31 cellular contexts compared by ENCODE assay signal in the genomic region with DNA sequence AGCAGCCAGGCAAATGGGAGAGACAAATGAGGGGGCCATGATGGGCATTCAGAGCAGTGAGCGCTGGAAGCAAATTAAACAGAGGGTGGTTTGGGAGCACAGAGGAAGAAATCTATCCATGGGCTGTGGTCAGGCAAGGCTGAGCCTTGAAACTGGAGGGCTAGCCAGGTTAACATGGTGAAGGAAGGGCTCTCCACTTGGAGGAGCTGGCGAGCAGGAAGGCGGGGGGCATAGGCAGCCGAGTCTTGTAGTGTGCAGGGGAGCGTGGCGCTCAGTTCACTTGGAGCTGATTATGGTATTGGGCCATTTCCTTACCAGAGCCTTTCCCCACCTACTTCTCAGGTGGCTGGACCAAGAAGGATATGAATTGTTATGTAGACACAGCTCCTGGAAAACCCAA.
"Had no signal": no experiment of that assay in that cellular context is flagged by ENCODE, and none has a peak within 500 bp of the region (broad histone marks: within the 10 kb centered on the region; RNA-seq: fewer than 3 reads in every experiment).

No MANE protein-coding gene starts in this region.

- H3K27me3 ChIP-seq: adrenal gland, ascending aorta, brain microvascular endothelial cell, heart right ventricle, pancreas, sigmoid colon, testis, vagina had no signal

- H3K4me3 Mint-ChIP-seq: activated naive CD8-positive, alpha-beta T cell; activated T-cell treated with anti-CD3 and anti-CD28 coated beads, Interleukin-2, amount 50 U/mL, for 4 hours; dendritic cell treated with granulocyte-macrophage colony-stimulating factor and Interleukin-4, amounts not matched to agents 40 ng/mL and 50 ng/mL, for 4 days; mesothelial cell of epicardium; nephron; stimulated activated naive B cell treated with anti-CD40 and anti-IgM and Interleukin-4, amounts not matched to agents 10 μg/mL and 1 μg/mL and 100 μg/mL, for 72 hours; type B pancreatic cell had no signal

- H3K4me1 ChIP-seq: adrenal gland, ascending aorta, pancreas had no signal

- H3K9me3 Mint-ChIP-seq: activated T-cell treated with anti-CD3 and anti-CD28 coated beads, Interleukin-2, amount 50 U/mL, for 4 hours; activated T-helper 2 cell treated with anti-CD3 and anti-CD28 coated beads, Interferon-gamma antibody, Interleukin-2, Interleukin-4, amounts not matched to agents 10 μg/mL and 5 μg/mL and 100 μg/mL, durations not matched to agents 14 hours and 24 hours and 36 hours; dendritic cell treated with granulocyte-macrophage colony-stimulating factor and Interleukin-4, amounts not matched to agents 40 ng/mL and 50 ng/mL, for 4 days; nephron; stimulated activated naive B cell treated with anti-CD40 and anti-IgM and Interleukin-4, amounts not matched to agents 10 μg/mL and 1 μg/mL and 100 μg/mL, for 72 hours; type B pancreatic cell had no signal

- H3K27ac Mint-ChIP-seq: activated naive CD8-positive, alpha-beta T cell; activated T-helper 2 cell treated with anti-CD3 and anti-CD28 coated beads, Interferon-gamma antibody, Interleukin-2, Interleukin-4, amounts not matched to agents 10 μg/mL and 5 μg/mL and 100 μg/mL, durations not matched to agents 14 hours and 24 hours and 36 hours; dendritic cell treated with granulocyte-macrophage colony-stimulating factor and Interleukin-4, amounts not matched to agents 40 ng/mL and 50 ng/mL, for 4 days; mesothelial cell of epicardium; nephron; stimulated activated naive B cell treated with anti-CD40 and anti-IgM and Interleukin-4, amounts not matched to agents 10 μg/mL and 1 μg/mL and 100 μg/mL, for 72 hours; type B pancreatic cell had no signal

- H3K4me3 ChIP-seq: adrenal gland, ascending aorta, heart right ventricle, pancreas, sigmoid colon, smooth muscle cell, testis, vagina had no signal

- H3K36me3 Mint-ChIP-seq: mesothelial cell of epicardium had no signal

- ATAC-seq: activated T-cell treated with anti-CD3 and anti-CD28 coated beads, Interleukin-2, amount 50 U/mL, for 4 hours; heart right ventricle; left ventricle myocardium superior; pancreas; stimulated activated naive B cell treated with anti-CD40 and anti-IgM and Interleukin-4, amounts not matched to agents 10 μg/mL and 1 μg/mL and 100 μg/mL, for 72 hours had no signal

- H3K4me2 ChIP-seq: smooth muscle cell had no signal

- H3K27me3 Mint-ChIP-seq: activated naive CD8-positive, alpha-beta T cell; dendritic cell treated with granulocyte-macrophage colony-stimulating factor and Interleukin-4, amounts not matched to agents 40 ng/mL and 50 ng/mL, for 4 days; stimulated activated naive B cell treated with anti-CD40 and anti-IgM and Interleukin-4, amounts not matched to agents 10 μg/mL and 1 μg/mL and 100 μg/mL, for 72 hours; type B pancreatic cell had no signal

- H3K9me3 ChIP-seq: adrenal gland, ascending aorta, heart right ventricle, pancreas, sigmoid colon, testis, vagina had no signal

- DNase-seq: activated CD4-positive, alpha-beta T cell treated with anti-CD3 and anti-CD28 coated beads for 4 hours; activated CD4-positive, alpha-beta T cell treated with anti-CD3 and anti-CD28 coated beads, Interleukin-2, amount 50 U/mL, for 48 hours; activated CD4-positive, CD25-positive, alpha-beta regulatory T cell; activated CD8-positive, alpha-beta memory T cell treated with anti-CD3 and anti-CD28 coated beads, Interleukin-2, amount 50 U/mL, for 48 hours; activated naive CD4-positive, alpha-beta T cell; activated T-cell treated with anti-CD3 and anti-CD28 coated beads, Interleukin-2, amount 50 U/mL, for 4 hours; adrenal gland; brain microvascular endothelial cell; caudate nucleus; effector CD4-positive, alpha-beta T cell; erythroblast; foreskin fibroblast; heart right ventricle; left ventricle myocardium superior; mammary epithelial cell; pancreas; sigmoid colon; stimulated activated CD4-positive, alpha-beta T cell treated with anti-CD3 and anti-CD28 coated beads, Interleukin-15, amount 100 ng/mL, for 24 hours; stimulated activated CD8-positive, alpha-beta memory T cell treated with anti-CD3 and anti-CD28 coated beads, Interleukin-4, amount 100 ng/mL, for 48 hours; stimulated activated naive B cell treated with anti-CD40 and anti-IgM and Interleukin-4, amounts not matched to agents 10 μg/mL and 1 μg/mL and 100 μg/mL, for 72 hours; T-helper 9 cell; testis had no signal

- H3K27ac ChIP-seq: adrenal gland, ascending aorta, brain microvascular endothelial cell, heart right ventricle, pancreas, sigmoid colon, testis, vagina had no signal

- H3K36me3 ChIP-seq: ascending aorta, brain microvascular endothelial cell, pancreas, sigmoid colon, vagina had no signal
